Comparison of ENCODE assay signal across 16 cellular contexts in genomic region chr5:107112207-107112606, GRCh38.
DNase-seq lines count a peak whose midpoint lies in the region; TF ChIP-seq lines count a peak whose summit lies in the region.
"Had no signal": no experiment of that assay in that cellular context is flagged by ENCODE, and none has a peak within 500 bp of the region (broad histone marks: within the 10 kb centered on the region; RNA-seq: fewer than 3 reads in every experiment).

No MANE protein-coding gene starts in this region.

- intact Hi-C loops in cardiac septum (cut with DNase I), result no loop called here

- DNase-seq in D341Med (ENCODE audit: low spot score), result peak; percentile 7
- DNase-seq in NCI-H1694 (lab: John Stamatoyannopoulos, UW), result peak; percentile 47
- peak; percentile 90 for DNase-seq in NCI-H69 (lab: John Stamatoyannopoulos, UW)
- DNase-seq in fibroblast of mammary gland (ENCODE audit: low read depth), result peak; percentile 6
- no peak for DNase-seq in NCI-H226
- DNase-seq in activated effector memory CD4-positive, alpha-beta T cell treated with Interleukin-2 at 50 U/mL for 16 hours, result no peak
- no peak for DNase-seq in cardiac septum (ENCODE audit: low spot score)
- no peak for DNase-seq in NCI-H774 (lab: John Stamatoyannopoulos, UW)
- DNase-seq: 8988T, DMS153, MM.1S, NCI-H1092, NCI-H146, NCI-H2081 treated with DMSO at 0.1 percent for 48 hours, OCI-M1, SHP77 had no signal

- TF ChIP-seq CTCF in fibroblast of mammary gland (conservative IDR thresholded peaks at IDR 0.05; ENCODE audit: control insufficient read depth, insufficient read depth, low read depth, low read length), result no peak

- no peak overlapping the region for H3K4me3 ChIP-seq in fibroblast of mammary gland (ENCODE audit: control insufficient read depth, low read depth, low read length)

Comparison
In these comparisons a context has a peak if more than half of its experiments do, and no peak if none do; other contexts are left out.
1. DNase-seq: peak in D341Med (single experiment), NCI-H1694 (single experiment), NCI-H69 (single experiment) and fibroblast of mammary gland (single experiment); none in NCI-H226 (single experiment), activated effector memory CD4-positive, alpha-beta T cell treated with Interleukin-2 at 50 U/mL for 16 hours (single experiment), cardiac septum (single experiment) and NCI-H774 (single experiment).